1 cellular context compared by ENCODE assay signal in the genomic region with DNA sequence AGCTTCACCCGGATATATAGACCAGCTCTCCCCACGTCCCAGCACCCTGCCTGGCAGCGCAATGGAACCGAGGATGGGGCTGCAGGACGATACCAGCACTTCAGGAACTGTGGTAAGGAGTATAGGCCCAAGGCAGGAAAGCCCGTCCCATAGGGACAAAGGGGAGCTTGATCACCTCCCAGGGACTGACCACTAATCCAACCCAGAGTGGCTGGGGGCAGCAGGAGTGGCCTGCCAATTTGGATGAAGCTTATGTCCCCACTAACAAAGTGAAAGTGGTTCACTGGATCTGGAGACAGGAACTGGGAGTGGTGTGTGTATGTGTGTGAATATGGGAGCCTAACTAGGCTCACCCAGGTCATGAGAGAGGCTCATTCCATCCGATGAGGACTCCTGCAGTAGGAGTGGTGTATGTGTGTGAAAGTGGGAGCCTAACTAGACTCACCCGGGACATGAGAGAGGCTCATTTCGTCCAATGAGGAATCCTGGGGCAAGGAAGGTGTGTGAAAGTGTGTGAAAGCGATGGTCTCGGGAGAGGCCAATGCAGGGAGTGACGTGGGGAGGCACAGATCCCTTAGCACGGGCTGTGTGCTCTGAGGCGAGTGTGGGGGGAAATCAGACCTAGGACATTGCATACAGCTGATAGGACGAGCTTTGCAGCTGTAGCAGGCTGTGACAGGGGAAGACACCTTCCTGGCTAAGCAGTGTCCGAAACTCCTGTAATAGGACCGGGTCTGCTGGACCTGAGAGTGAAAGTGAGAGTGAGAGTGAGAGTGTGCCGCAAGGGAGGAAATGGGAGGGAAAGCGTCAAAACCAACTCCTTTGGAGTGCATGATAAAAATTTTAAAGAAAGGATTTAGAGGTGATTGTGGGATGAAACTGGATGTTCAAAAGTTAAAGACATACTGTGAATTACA.
A peak's percentile ranks its signal among the peaks of the same experiment; 100 is the strongest.
TF ChIP-seq lines count a peak whose summit lies in the region.

No MANE protein-coding gene starts in this region.

TF ChIP-seq in H1, 55 proteins besides CTCF, POLR2A, EP300 and RAD21:
- TF ChIP-seq JUN (IDR thresholded peaks at IDR 0.05; ENCODE audit: low read depth, low read length) (no peak), SAP30 (IDR thresholded peaks at IDR 0.05; ENCODE audit: insufficient read depth, insufficient replicate concordance, low read length) (peak; percentile 8)
- TF ChIP-seq, protein P1, sequence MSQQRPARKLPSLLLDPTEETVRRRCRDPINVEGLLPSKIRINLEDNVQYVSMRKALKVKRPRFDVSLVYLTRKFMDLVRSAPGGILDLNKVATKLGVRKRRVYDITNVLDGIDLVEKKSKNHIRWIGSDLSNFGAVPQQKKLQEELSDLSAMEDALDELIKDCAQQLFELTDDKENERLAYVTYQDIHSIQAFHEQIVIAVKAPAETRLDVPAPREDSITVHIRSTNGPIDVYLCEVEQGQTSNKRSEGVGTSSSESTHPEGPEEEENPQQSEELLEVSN (IDR thresholded peaks at IDR 0.05): peak; percentile 10; the same call in 1 of the 2 replicates
